Comparison of ENCODE assay signal across 8 cellular contexts in genomic region chr4:168830777-168831512, GRCh38.
DNase-seq lines count a peak whose midpoint lies in the region; ATAC-seq, FAIRE-seq and TF ChIP-seq lines count a peak whose summit lies in the region.

No MANE protein-coding gene starts in this region.

- peaks cover 30% of the 10 kb centered on the region for H3K4me1 ChIP-seq in mammary epithelial cell (ENCODE audit: insufficient read depth, low read length)

- H3K79me2 ChIP-seq in mammary epithelial cell (ENCODE audit: insufficient read depth, low read length) = peaks cover 40% of the 10 kb centered on the region

- CTCF ChIA-PET in mammary epithelial cell (lab: Charles Lee; ENCODE audit: low non-redundant PET) = no interaction called here

- peaks cover 5 to 9% of the 10 kb centered on the region in 2 donors for H3K36me3 Mint-ChIP-seq in CD14-positive monocyte
- H3K36me3 Mint-ChIP-seq in natural killer cell treated with Interleukin-12 subunit alpha and Interleukin-12 subunit beta and Interleukin-15 and Interleukin-18, amount 100 ng/mL, for 72 hours = no peaks in the 10 kb centered on the region

- no peaks in the 10 kb centered on the region for H3K9me3 ChIP-seq in mammary epithelial cell (replicated peaks; ENCODE audit: insufficient read depth, low read length)

- peak overlapping the region; percentile 82 for H3K4me2 ChIP-seq in mammary epithelial cell (ENCODE audit: insufficient read depth, low read depth, low read length)

- TF ChIP-seq CTCF in CD14-positive monocyte (IDR thresholded peaks at IDR 0.05) (no peak), mammary epithelial cell (conservative IDR thresholded peaks at IDR 0.05 in 1 of 2, IDR thresholded peaks at IDR 0.05 in 1 of 2; ENCODE audit: extremely low read depth in 1 of 2, insufficient read depth in 1 of 2, low read depth in 1 of 2, low read length in 2 of 2) (no peak), D721Med (IDR thresholded peaks at IDR 0.05; ENCODE audit: insufficient read depth, missing control alignments) (no peak)

- WGBS in mammary epithelial cell (ENCODE audit: low coverage, missing lambda C conversion rate) = 45% methylated on average over 6 of the region's 6 CpGs

- in situ Hi-C loops in mammary epithelial cell (cut with MboI; ENCODE audit: low sequenced_read_pairs in 2 of 2) = loop anchor here in 1 of 2 donors (10.0 to 25.0 kb wide), 2 partner anchors 106 to 244 kb away; no protein-coding TSS in a partner anchor

- peak overlapping the region in 6 of 7 donors; percentile 13 to 88 (median 80) for H3K27ac Mint-ChIP-seq in CD14-positive monocyte
- peak overlapping the region in 1 of 2 donors; percentile 43 for H3K27ac Mint-ChIP-seq in natural killer cell treated with Interleukin-12 subunit alpha and Interleukin-12 subunit beta and Interleukin-15 and Interleukin-18, amount 100 ng/mL, for 72 hours

- H3K27me3 Mint-ChIP-seq in CD14-positive monocyte (ENCODE audit: low read depth in 3 of 3) = peaks cover 29 to 50% (median 39%) of the 10 kb centered on the region in 3 donors
- peaks cover 38 to 50% of the 10 kb centered on the region in 2 donors for H3K27me3 Mint-ChIP-seq in natural killer cell treated with Interleukin-12 subunit alpha and Interleukin-12 subunit beta and Interleukin-15 and Interleukin-18, amount 100 ng/mL, for 72 hours

- peaks cover 21% of the 10 kb centered on the region for H3K4me1 Mint-ChIP-seq in CD14-positive monocyte
- peaks cover 5 to 14% of the 10 kb centered on the region in 2 donors for H3K4me1 Mint-ChIP-seq in natural killer cell treated with Interleukin-12 subunit alpha and Interleukin-12 subunit beta and Interleukin-15 and Interleukin-18, amount 100 ng/mL, for 72 hours (ENCODE audit: low read depth in 2 of 2)

- H3K4me3 ChIP-seq in mammary epithelial cell (replicated peaks in 1 of 3; ENCODE audit: insufficient read depth in 1 of 3, low read depth in 2 of 3, low read length in 3 of 3) = peak overlapping the region in 1 of 3 experiments; percentile 88

- ATAC-seq in natural killer cell treated with Interleukin-12 subunit alpha and Interleukin-12 subunit beta and Interleukin-15 and Interleukin-18, amount 100 ng/mL, for 72 hours = no peak
- ATAC-seq in HG02973 (IDR thresholded peaks at IDR 0.05; ENCODE audit: unreplicated experiment) = no peak

- BruUV-seq in mammary epithelial cell (replicated peaks; lab: Mats Ljungman, UMichigan) = no TSS peak

- no peaks in the 10 kb centered on the region for H4K20me1 ChIP-seq in mammary epithelial cell (ENCODE audit: insufficient read depth, low read length)

- peak overlapping the region; percentile 84 for H3K27ac ChIP-seq in mammary epithelial cell (ENCODE audit: insufficient read depth, low read depth, low read length)

- H3K27me3 ChIP-seq in mammary epithelial cell (ENCODE audit: insufficient read depth, low read length) = no peaks in the 10 kb centered on the region

- peaks cover 6% of the 10 kb centered on the region for H3K36me3 ChIP-seq in mammary epithelial cell (ENCODE audit: insufficient read depth, low read length)

- dilution Hi-C loops in mammary epithelial cell (cut with HindIII; ENCODE audit: low sequenced_read_pairs) = no loop called here

- H3K4me3 Mint-ChIP-seq in CD14-positive monocyte = peak overlapping the region; percentile 86 to 93
- peak overlapping the region; percentile 86 for H3K4me3 Mint-ChIP-seq in natural killer cell treated with Interleukin-12 subunit alpha and Interleukin-12 subunit beta and Interleukin-15 and Interleukin-18, amount 100 ng/mL, for 72 hours

- intact Hi-C loops in CD14-positive monocyte (cut with micrococcal nuclease) = loop anchor here in 1 of 2 donors (5.0 kb wide), 1 partner anchor 46 kb away; no protein-coding TSS in a partner anchor
- intact Hi-C loops in mammary epithelial cell (cut with micrococcal nuclease) = loop anchor here (5.0 kb wide), 2 partner anchors 51 to 199 kb away; no protein-coding TSS in a partner anchor

- no peak for DNase-seq in CD14-positive monocyte (ENCODE audit: low spot score)
- DNase-seq in LHCN-M2 (ENCODE audit: low read depth) = peak; percentile 63
- DNase-seq in mammary epithelial cell = no peak
- DNase-seq in natural killer cell treated with Interleukin-12 subunit alpha and Interleukin-12 subunit beta and Interleukin-15 and Interleukin-18, amount 100 ng/mL, for 72 hours (ENCODE audit: low spot score) = no peak
- DNase-seq in HK-2 (ENCODE audit: unreplicated experiment) = no peak
- no peak for DNase-seq in D721Med (ENCODE audit: insufficient read length, low spot score)
- DNase-seq in mucosa of gallbladder (ENCODE audit: low spot score) = no peak

- H2AFZ ChIP-seq in mammary epithelial cell (ENCODE audit: low read depth, low read length) = peak overlapping the region; percentile 86

- FAIRE-seq in D721Med (lab: Jason Lieb, UNC) = no peak

- peak overlapping the region; percentile 94 for H3K9ac ChIP-seq in mammary epithelial cell (ENCODE audit: insufficient read depth, low read length)

- H3K9me3 Mint-ChIP-seq in CD14-positive monocyte = peaks cover 0 to 6% (median 4%) of the 10 kb centered on the region in 7 donors
- H3K9me3 Mint-ChIP-seq in natural killer cell treated with Interleukin-12 subunit alpha and Interleukin-12 subunit beta and Interleukin-15 and Interleukin-18, amount 100 ng/mL, for 72 hours = no peaks in the 10 kb centered on the region
